In the genomic region with DNA sequence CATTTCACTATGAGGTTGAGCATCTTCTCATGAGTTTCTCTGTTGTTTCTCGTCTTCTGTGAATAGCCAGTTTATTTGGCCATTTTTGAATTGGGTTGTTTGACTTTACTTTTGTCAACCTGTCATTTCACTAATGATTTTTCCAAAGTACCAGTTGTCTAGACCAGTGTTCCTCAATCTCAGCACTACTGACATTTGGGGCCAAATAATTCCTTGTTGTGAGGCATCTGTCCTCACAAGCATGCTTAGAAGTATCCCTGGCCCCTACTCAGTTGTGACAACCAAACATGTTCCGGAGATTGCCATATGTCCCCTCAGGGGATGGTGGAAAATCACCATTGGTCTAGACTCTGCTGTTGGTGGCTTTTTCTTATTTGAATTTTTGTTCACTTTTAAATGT, we compare ENCODE assay signal across 8 cellular contexts.
"Had no signal": no experiment of that assay in that cellular context is flagged by ENCODE, and none has a peak within 500 bp of the region (broad histone marks: within the 10 kb centered on the region; RNA-seq: fewer than 3 reads in every experiment).

No MANE protein-coding gene starts in this region.

- ATAC-seq: HCT116 had no signal

- H3K4me3 Mint-ChIP-seq: HFFc6 had no signal

- H3K27ac Mint-ChIP-seq: HFFc6 had no signal

- H3K36me3 ChIP-seq: HAP-1 had no signal

- DNase-seq: GOT3, H7, HFFc6, IMR-90, KBM-7 had no signal

- H3K4me3 ChIP-seq: HAP-1 had no signal

- H3K4me1 ChIP-seq: HAP-1 had no signal

- FAIRE-seq: HTR-8/SVneo had no signal
